17 cellular contexts compared by ENCODE assay signal in genomic region chr10:3332732-3333131, GRCh38.
DNase-seq lines count a peak whose midpoint lies in the region; ATAC-seq, FAIRE-seq and TF ChIP-seq lines count a peak whose summit lies in the region.
"Had no signal": no experiment of that assay in that cellular context is flagged by ENCODE, and none has a peak within 500 bp of the region (broad histone marks: within the 10 kb centered on the region; RNA-seq: fewer than 3 reads in every experiment).

No MANE protein-coding gene starts in this region.

- no peak for TF ChIP-seq EP300 in neural cell (conservative IDR thresholded peaks at IDR 0.05; ENCODE audit: poor library complexity, severe bottlenecking)

- intact Hi-C loops in dendritic cell treated with granulocyte-macrophage colony-stimulating factor and Interleukin-4, amounts not matched to agents 40 ng/mL and 50 ng/mL, for 4 days (cut with micrococcal nuclease) = no loop called here

- ATAC-seq in HG02610 (IDR thresholded peaks at IDR 0.05; ENCODE audit: unreplicated experiment) (no peak), HG02588 (IDR thresholded peaks at IDR 0.05; ENCODE audit: unreplicated experiment) (no peak), GM21529 (IDR thresholded peaks at IDR 0.05; ENCODE audit: unreplicated experiment) (no peak)

- no peak overlapping the region for H3K4me3 Mint-ChIP-seq in dendritic cell treated with granulocyte-macrophage colony-stimulating factor and Interleukin-4, amounts not matched to agents 40 ng/mL and 50 ng/mL, for 4 days
- H3K4me3 Mint-ChIP-seq: CD4-positive, CD25-positive, alpha-beta regulatory T cell; IgD-negative memory B cell had no signal

- FAIRE-seq in urothelium cell line (lab: Jason Lieb, UNC) = no peak
- FAIRE-seq: GM19239 had no signal

- H3K9ac ChIP-seq in BLaER1 (no peak overlapping the region), HUES48 (ENCODE audit: low read depth, low read length) (no peak overlapping the region), neural cell (ENCODE audit: low read length) (no peak overlapping the region)

- H3K27me3 ChIP-seq in BLaER1 (no peaks in the 10 kb centered on the region), HUES48 (ENCODE audit: control insufficient read depth, insufficient read depth, low read length) (no peaks in the 10 kb centered on the region), neural cell (ENCODE audit: insufficient read depth, low read depth, low read length) (no peaks in the 10 kb centered on the region)

- H3K9me3 ChIP-seq in BLaER1 (0 out of 2 replicates have a peak, but pooled peaks cover 9% of the 10 kb centered on the region), HUES48 (ENCODE audit: control insufficient read depth, insufficient read depth, low read length) (no peaks in the 10 kb centered on the region), neural cell (ENCODE audit: low read length) (no peaks in the 10 kb centered on the region)

- peaks cover 6% of the 10 kb centered on the region for H3F3A ChIP-seq in neural cell (ENCODE audit: insufficient read depth, low read length, poor library complexity, severe bottlenecking)

- no peak for TF ChIP-seq CTCF in neural cell (IDR thresholded peaks at IDR 0.05; ENCODE audit: poor library complexity, severe bottlenecking)

- no peak for DNase-seq in urothelium cell line (ENCODE audit: low spot score)
- DNase-seq: CD4-positive, CD25-positive, alpha-beta regulatory T cell; DMS53; GF-D8; GOT3; KG1 had no signal

- H3K4me2 ChIP-seq in BLaER1 = peak overlapping the region; percentile 20; the same call in 1 of the 2 replicates
- H3K4me2 ChIP-seq in neural cell (ENCODE audit: low read length) = no peak overlapping the region

- H3K4me1 Mint-ChIP-seq in dendritic cell treated with granulocyte-macrophage colony-stimulating factor and Interleukin-4, amounts not matched to agents 40 ng/mL and 50 ng/mL, for 4 days (ENCODE audit: low read depth) = peaks cover 36% of the 10 kb centered on the region
- H3K4me1 Mint-ChIP-seq: CD4-positive, CD25-positive, alpha-beta regulatory T cell; IgD-negative memory B cell had no signal

- no peak overlapping the region for H3K4me3 ChIP-seq in BLaER1
- H3K4me3 ChIP-seq in HUES48 (ENCODE audit: low read depth, low read length) = no peak overlapping the region
- H3K4me3 ChIP-seq in neural cell (ENCODE audit: low read length) = no peak overlapping the region

- H3K9me3 Mint-ChIP-seq in dendritic cell treated with granulocyte-macrophage colony-stimulating factor and Interleukin-4, amounts not matched to agents 40 ng/mL and 50 ng/mL, for 4 days = no peaks in the 10 kb centered on the region
- H3K9me3 Mint-ChIP-seq: IgD-negative memory B cell had no signal

- no peaks in the 10 kb centered on the region for H3K36me3 Mint-ChIP-seq in dendritic cell treated with granulocyte-macrophage colony-stimulating factor and Interleukin-4, amounts not matched to agents 40 ng/mL and 50 ng/mL, for 4 days (ENCODE audit: low read depth)
- H3K36me3 Mint-ChIP-seq: CD4-positive, CD25-positive, alpha-beta regulatory T cell; IgD-negative memory B cell had no signal

- H3K4me1 ChIP-seq in BLaER1 = peaks cover 6% of the 10 kb centered on the region; the same call in 1 of the 2 replicates
- peaks cover 14% of the 10 kb centered on the region for H3K4me1 ChIP-seq in HUES48 (ENCODE audit: control insufficient read depth, insufficient read depth, low read length)

- no peaks in the 10 kb centered on the region for H3K9me2 ChIP-seq in neural cell (ENCODE audit: insufficient read depth, low read length)

- H3K27ac ChIP-seq in BLaER1 (no peak overlapping the region), HUES48 (ENCODE audit: low read depth, low read length) (peak overlapping the region; percentile 7), neural cell (ENCODE audit: low read length) (peak overlapping the region; percentile 99)
- H3K27ac ChIP-seq: 22Rv1, HL-60 had no signal

- H3K27me3 Mint-ChIP-seq in dendritic cell treated with granulocyte-macrophage colony-stimulating factor and Interleukin-4, amounts not matched to agents 40 ng/mL and 50 ng/mL, for 4 days = peaks cover 7% of the 10 kb centered on the region

- no peak for TF ChIP-seq RAD21 in neural cell (conservative IDR thresholded peaks at IDR 0.05)

- H3K36me3 ChIP-seq in BLaER1 (no peaks in the 10 kb centered on the region), HUES48 (ENCODE audit: control insufficient read depth, insufficient read depth, low read length) (no peaks in the 10 kb centered on the region), neural cell (ENCODE audit: insufficient read depth, low read length) (no peaks in the 10 kb centered on the region)

- H2AFZ ChIP-seq in neural cell (ENCODE audit: low read depth, low read length) = no peak overlapping the region

- peak overlapping the region; percentile 86 for H3K27ac Mint-ChIP-seq in dendritic cell treated with granulocyte-macrophage colony-stimulating factor and Interleukin-4, amounts not matched to agents 40 ng/mL and 50 ng/mL, for 4 days
- H3K27ac Mint-ChIP-seq: CD4-positive, CD25-positive, alpha-beta regulatory T cell; IgD-negative memory B cell had no signal

- H3K79me2 ChIP-seq in neural cell (replicated peaks; ENCODE audit: insufficient read depth, low read length) = no peaks in the 10 kb centered on the region

- H4K20me1 ChIP-seq in BLaER1 (no peaks in the 10 kb centered on the region), neural cell (ENCODE audit: insufficient read depth) (no peaks in the 10 kb centered on the region)

TF ChIP-seq in neural cell, 6 proteins besides CTCF, POLR2A, EP300 and RAD21:
- no peak for TF ChIP-seq EZH2 (IDR thresholded peaks at IDR 0.05; ENCODE audit: borderline replicate concordance, insufficient read depth, low read length, poor library complexity, severe bottlenecking)
- TF ChIP-seq, protein P1, sequence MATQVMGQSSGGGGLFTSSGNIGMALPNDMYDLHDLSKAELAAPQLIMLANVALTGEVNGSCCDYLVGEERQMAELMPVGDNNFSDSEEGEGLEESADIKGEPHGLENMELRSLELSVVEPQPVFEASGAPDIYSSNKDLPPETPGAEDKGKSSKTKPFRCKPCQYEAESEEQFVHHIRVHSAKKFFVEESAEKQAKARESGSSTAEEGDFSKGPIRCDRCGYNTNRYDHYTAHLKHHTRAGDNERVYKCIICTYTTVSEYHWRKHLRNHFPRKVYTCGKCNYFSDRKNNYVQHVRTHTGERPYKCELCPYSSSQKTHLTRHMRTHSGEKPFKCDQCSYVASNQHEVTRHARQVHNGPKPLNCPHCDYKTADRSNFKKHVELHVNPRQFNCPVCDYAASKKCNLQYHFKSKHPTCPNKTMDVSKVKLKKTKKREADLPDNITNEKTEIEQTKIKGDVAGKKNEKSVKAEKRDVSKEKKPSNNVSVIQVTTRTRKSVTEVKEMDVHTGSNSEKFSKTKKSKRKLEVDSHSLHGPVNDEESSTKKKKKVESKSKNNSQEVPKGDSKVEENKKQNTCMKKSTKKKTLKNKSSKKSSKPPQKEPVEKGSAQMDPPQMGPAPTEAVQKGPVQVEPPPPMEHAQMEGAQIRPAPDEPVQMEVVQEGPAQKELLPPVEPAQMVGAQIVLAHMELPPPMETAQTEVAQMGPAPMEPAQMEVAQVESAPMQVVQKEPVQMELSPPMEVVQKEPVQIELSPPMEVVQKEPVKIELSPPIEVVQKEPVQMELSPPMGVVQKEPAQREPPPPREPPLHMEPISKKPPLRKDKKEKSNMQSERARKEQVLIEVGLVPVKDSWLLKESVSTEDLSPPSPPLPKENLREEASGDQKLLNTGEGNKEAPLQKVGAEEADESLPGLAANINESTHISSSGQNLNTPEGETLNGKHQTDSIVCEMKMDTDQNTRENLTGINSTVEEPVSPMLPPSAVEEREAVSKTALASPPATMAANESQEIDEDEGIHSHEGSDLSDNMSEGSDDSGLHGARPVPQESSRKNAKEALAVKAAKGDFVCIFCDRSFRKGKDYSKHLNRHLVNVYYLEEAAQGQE (IDR thresholded peaks at IDR 0.05; ENCODE audit: borderline replicate concordance) = no peak
- TF ChIP-seq MXI1 (conservative IDR thresholded peaks at IDR 0.05; ENCODE audit: poor library complexity, severe bottlenecking) = no peak
- no peak for TF ChIP-seq SMC3 (conservative IDR thresholded peaks at IDR 0.05; ENCODE audit: poor library complexity)
- TF ChIP-seq TAF1 (IDR thresholded peaks at IDR 0.05; ENCODE audit: low read depth) = no peak
- TF ChIP-seq POLR2AphosphoS5 (IDR thresholded peaks at IDR 0.05) = no peak
TF ChIP-seq in neural cell: peak in this region for 0.
